ENCODE assay signal across 9 cellular contexts in the genomic region with DNA sequence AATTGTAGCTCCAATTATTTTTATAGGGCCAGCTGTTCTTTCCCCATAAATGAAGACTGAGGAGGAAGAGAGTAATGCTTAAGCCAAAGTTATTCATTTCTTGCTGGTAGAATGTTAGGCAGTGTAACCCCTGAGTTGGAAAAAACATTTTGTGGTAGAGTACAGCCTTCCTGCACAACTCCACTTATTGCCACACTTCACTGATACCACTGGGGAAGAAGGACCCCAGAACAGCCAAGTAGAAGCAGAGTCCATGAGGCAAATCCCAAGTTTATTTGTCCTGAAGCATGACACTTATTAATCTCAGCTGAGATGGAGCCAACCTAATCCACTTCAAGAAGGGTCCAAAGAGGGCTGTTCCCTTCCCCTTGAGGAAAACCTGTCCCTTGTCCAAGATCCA.
"Had no signal": no experiment of that assay in that cellular context is flagged by ENCODE, and none has a peak within 500 bp of the region (broad histone marks: within the 10 kb centered on the region; RNA-seq: fewer than 3 reads in every experiment).

No MANE protein-coding gene starts in this region.

- ATAC-seq: HCT116, HepG2 had no signal

- H3K4me1 ChIP-seq: HAP-1 had no signal

- H3K36me3 ChIP-seq: HAP-1 had no signal

- H3K4me3 ChIP-seq: GM23248, HAP-1 had no signal

- H3K27ac ChIP-seq: GM23248, HL-60 had no signal

- H3K9me3 ChIP-seq: HAP-1 had no signal

- H2AFZ ChIP-seq: GM23248 had no signal

- H3K9ac ChIP-seq: GM23248 had no signal

- FAIRE-seq: HepG2 had no signal

- DNase-seq: GM23248, GOT3, H7, HFFc6, KBM-7 had no signal
